8 cellular contexts compared by ENCODE assay signal in the genomic region with DNA sequence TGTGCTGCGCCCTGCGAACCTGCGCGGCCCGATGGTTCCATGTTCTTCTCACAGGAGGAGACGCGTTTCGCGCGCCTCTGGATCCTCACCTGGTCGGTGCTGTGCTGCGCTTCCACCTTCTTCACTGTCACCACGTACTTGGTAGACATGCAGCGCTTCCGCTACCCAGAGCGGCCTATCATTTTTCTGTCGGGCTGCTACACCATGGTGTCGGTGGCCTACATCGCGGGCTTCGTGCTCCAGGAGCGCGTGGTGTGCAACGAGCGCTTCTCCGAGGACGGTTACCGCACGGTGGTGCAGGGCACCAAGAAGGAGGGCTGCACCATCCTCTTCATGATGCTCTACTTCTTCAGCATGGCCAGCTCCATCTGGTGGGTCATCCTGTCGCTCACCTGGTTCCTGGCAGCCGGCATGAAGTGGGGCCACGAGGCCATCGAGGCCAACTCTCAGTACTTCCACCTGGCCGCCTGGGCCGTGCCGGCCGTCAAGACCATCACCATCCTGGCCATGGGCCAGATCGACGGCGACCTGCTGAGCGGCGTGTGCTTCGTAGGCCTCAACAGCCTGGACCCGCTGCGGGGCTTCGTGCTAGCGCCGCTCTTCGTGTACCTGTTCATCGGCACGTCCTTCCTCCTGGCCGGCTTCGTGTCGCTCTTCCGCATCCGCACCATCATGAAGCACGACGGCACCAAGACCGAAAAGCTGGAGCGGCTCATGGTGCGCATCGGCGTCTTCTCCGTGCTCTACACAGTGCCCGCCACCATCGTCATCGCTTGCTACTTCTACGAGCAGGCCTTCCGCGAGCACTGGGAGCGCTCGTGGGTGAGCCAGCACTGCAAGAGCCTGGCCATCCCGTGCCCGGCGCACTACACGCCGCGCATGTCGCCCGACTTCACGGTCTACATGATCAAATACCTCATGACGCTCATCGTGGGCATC. TPM values are rescaled to one million over a fixed set of nuclear protein-coding genes. Genes with fewer than 3 reads are reported as not detected.
DNase-seq lines count a peak whose midpoint lies in the region; ATAC-seq and TF ChIP-seq lines count a peak whose summit lies in the region.

No MANE protein-coding gene starts in this region.

- POLR2A ChIA-PET in activated CD4-positive, alpha-beta T cell treated with anti-CD3 and anti-CD28 coated beads, Interleukin-2, amount 10 ng/mL, durations not matched to agents 7 days and 5 days (lab: Charles Lee) = no interaction called here

- peaks cover 0 to 37% (median 22%) of the 10 kb centered on the region in 4 donors for H3K4me1 ChIP-seq in tibial artery

- H3K4me3 Mint-ChIP-seq in activated CD4-positive, alpha-beta T cell treated with anti-CD3 and anti-CD28 coated beads, Interleukin-2, amount 10 ng/mL, durations not matched to agents 7 days and 5 days = peak overlapping the region; percentile 34
- peak overlapping the region; percentile 89 for H3K4me3 Mint-ChIP-seq in memory B cell

- no peaks in the 10 kb centered on the region for H3K9me3 Mint-ChIP-seq in activated CD4-positive, alpha-beta T cell treated with anti-CD3 and anti-CD28 coated beads, Interleukin-2, amount 10 ng/mL, durations not matched to agents 7 days and 5 days
- no peaks in the 10 kb centered on the region for H3K9me3 Mint-ChIP-seq in memory B cell

- H3K4me1 Mint-ChIP-seq in activated CD4-positive, alpha-beta T cell treated with anti-CD3 and anti-CD28 coated beads, Interleukin-2, amount 10 ng/mL, durations not matched to agents 7 days and 5 days = peaks cover 26% of the 10 kb centered on the region
- peaks cover 15% of the 10 kb centered on the region for H3K4me1 Mint-ChIP-seq in memory B cell

- DNase-seq in activated CD4-positive, alpha-beta T cell treated with anti-CD3 and anti-CD28 coated beads, Interleukin-2, amount 10 ng/mL, durations not matched to agents 7 days and 5 days = no peak
- no peak for DNase-seq in activated CD4-positive, alpha-beta T cell treated with anti-CD3 and anti-CD28 coated beads for 1 hour
- DNase-seq in astrocyte of the cerebellum (ENCODE audit: low read depth) = no peak
- DNase-seq in memory B cell (ENCODE audit: low spot score in 2 of 2) = no peak
- peak in 1 of 2 donors; percentile 77 for DNase-seq in tibial artery
- DNase-seq in DMS79 treated with DMSO at 0.1 percent for 48 hours (lab: John Stamatoyannopoulos, UW) = no peak
- no peak for DNase-seq in NCI-H187 (lab: John Stamatoyannopoulos, UW)
- DNase-seq in NCI-H1105 (lab: John Stamatoyannopoulos, UW) = no peak

- no peak for TF ChIP-seq CTCF in astrocyte of the cerebellum (IDR thresholded peaks at IDR 0.05; ENCODE audit: low read depth, low read length, missing control alignments)
- TF ChIP-seq CTCF in tibial artery (IDR thresholded peaks at IDR 0.05) = no peak

- in situ Hi-C loops in astrocyte of the cerebellum (cut with HindIII; ENCODE audit: low sequenced_read_pairs) = no loop called here

- H3K4me3 ChIP-seq in astrocyte of the cerebellum (ENCODE audit: low read depth, low read length) (peak overlapping the region; percentile 71), tibial artery (peak overlapping the region; percentile 57 to 62)

- H3K27ac Mint-ChIP-seq in activated CD4-positive, alpha-beta T cell treated with anti-CD3 and anti-CD28 coated beads, Interleukin-2, amount 10 ng/mL, durations not matched to agents 7 days and 5 days = no peak overlapping the region
- peak overlapping the region; percentile 21 for H3K27ac Mint-ChIP-seq in memory B cell

- CTCF ChIA-PET in activated CD4-positive, alpha-beta T cell treated with anti-CD3 and anti-CD28 coated beads, Interleukin-2, amount 10 ng/mL, durations not matched to agents 7 days and 5 days (lab: Charles Lee) = no interaction called here

- peaks cover 4% of the 10 kb centered on the region for H3K36me3 Mint-ChIP-seq in activated CD4-positive, alpha-beta T cell treated with anti-CD3 and anti-CD28 coated beads, Interleukin-2, amount 10 ng/mL, durations not matched to agents 7 days and 5 days (ENCODE audit: low read depth)
- no peaks in the 10 kb centered on the region for H3K36me3 Mint-ChIP-seq in memory B cell

- peak overlapping the region; percentile 85 for H3K27ac ChIP-seq in tibial artery

- peaks cover 76% of the 10 kb centered on the region for H3K27me3 Mint-ChIP-seq in activated CD4-positive, alpha-beta T cell treated with anti-CD3 and anti-CD28 coated beads, Interleukin-2, amount 10 ng/mL, durations not matched to agents 7 days and 5 days
- peaks cover 23% of the 10 kb centered on the region for H3K27me3 Mint-ChIP-seq in memory B cell

- no peak for ATAC-seq in memory B cell (ENCODE audit: low read depth)

- no peaks in the 10 kb centered on the region for H3K27me3 ChIP-seq in tibial artery

- intact Hi-C loops in tibial artery (cut with DNase I; ENCODE audit: low total_unique reads) = no loop called here

- no peaks in the 10 kb centered on the region for H3K36me3 ChIP-seq in tibial artery

- no peaks in the 10 kb centered on the region for H3K9me3 ChIP-seq in tibial artery

RNA-seq across cellular contexts. Expression of a gene that starts 1.3 kb away (rescaled TPM):
- total RNA-seq in activated CD4-positive, alpha-beta T cell treated with anti-CD3 and anti-CD28 coated beads, Interleukin-2, amount 10 ng/mL, durations not matched to agents 7 days and 5 days = under 1 TPM in 1 of 2 experiments, not detected in 1; 0.15 TPM

RNA-seq across cellular contexts. Expression of a gene that starts 55.4 kb away (rescaled TPM):
- total RNA-seq in activated CD4-positive, alpha-beta T cell treated with anti-CD3 and anti-CD28 coated beads, Interleukin-2, amount 10 ng/mL, durations not matched to agents 7 days and 5 days = 10 to 100 TPM; 46.0 to 46.1 TPM
